In the genomic region with DNA sequence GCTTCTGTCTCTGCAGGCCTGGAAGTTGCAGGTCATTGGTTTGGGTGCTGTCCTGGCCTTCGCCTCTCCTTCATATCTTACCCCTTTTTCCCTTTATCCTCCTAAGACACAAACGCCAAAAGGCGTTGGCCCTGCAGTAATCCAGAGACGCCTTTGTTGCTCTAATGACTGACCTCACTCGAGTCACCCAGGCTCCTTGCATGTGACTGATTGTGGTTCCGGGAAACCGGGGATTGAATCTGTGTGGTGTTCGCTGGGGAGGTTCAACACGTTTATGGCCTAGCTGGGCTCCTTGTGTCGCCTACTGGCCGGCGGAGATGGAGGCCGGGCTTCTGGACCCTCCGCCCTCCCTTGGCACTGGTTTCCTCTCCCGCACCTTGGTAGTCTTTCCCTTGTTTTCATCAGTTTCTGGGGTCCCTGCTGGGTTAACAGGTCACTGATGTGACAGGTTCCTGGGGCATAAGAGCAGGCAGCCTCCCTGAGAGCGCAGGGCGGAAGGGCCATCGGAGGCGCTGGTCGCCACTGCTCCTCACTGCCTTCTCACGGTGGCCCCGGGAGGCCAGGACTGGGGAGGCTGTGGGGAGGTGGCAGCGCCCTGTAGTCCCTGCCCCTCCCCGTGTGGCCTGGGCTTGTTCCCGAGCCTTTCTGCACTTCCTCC, we compare ENCODE assay signal across 29 cellular contexts. TPM values are rescaled to one million over a fixed set of nuclear protein-coding genes. Genes with fewer than 3 reads are reported as not detected.
DNase-seq lines count a peak whose midpoint lies in the region; ATAC-seq and TF ChIP-seq lines count a peak whose summit lies in the region.
"Had no signal": no experiment of that assay in that cellular context is flagged by ENCODE, and none has a peak within 500 bp of the region (broad histone marks: within the 10 kb centered on the region; RNA-seq: fewer than 3 reads in every experiment).

No MANE protein-coding gene starts in this region.

- no peak for TF ChIP-seq EP300 in suprapubic skin (IDR thresholded peaks at IDR 0.05)

- dilution Hi-C loops in mammary epithelial cell (cut with HindIII; ENCODE audit: low sequenced_read_pairs), result no loop called here

- TF ChIP-seq CTCF in natural killer cell (IDR thresholded peaks at IDR 0.05) (no peak), suprapubic skin (IDR thresholded peaks at IDR 0.05) (no peak), mammary epithelial cell (conservative IDR thresholded peaks at IDR 0.05 in 1 of 2, IDR thresholded peaks at IDR 0.05 in 1 of 2; ENCODE audit: extremely low read depth in 1 of 2, insufficient read depth in 1 of 2, low read depth in 1 of 2, low read length in 2 of 2) (no peak)

- intact Hi-C loops in natural killer cell (cut with micrococcal nuclease), result no loop called here
- intact Hi-C loops in mammary epithelial cell (cut with micrococcal nuclease), result no loop called here

- no peak overlapping the region for H2AFZ ChIP-seq in mammary epithelial cell (ENCODE audit: low read depth, low read length)

- H4K20me1 ChIP-seq in mammary epithelial cell (ENCODE audit: insufficient read depth, low read length), result no peaks in the 10 kb centered on the region

- no peaks in the 10 kb centered on the region for H3K27me3 ChIP-seq in iPS-15b (ENCODE audit: control insufficient read depth, insufficient read depth, low read length)
- no peaks in the 10 kb centered on the region for H3K27me3 ChIP-seq in suprapubic skin
- no peaks in the 10 kb centered on the region for H3K27me3 ChIP-seq in mammary epithelial cell (ENCODE audit: insufficient read depth, low read length)
- H3K27me3 ChIP-seq: gastrocnemius medialis, stomach, tibial nerve had no signal

- no peak overlapping the region for H3K4me3 Mint-ChIP-seq in natural killer cell
- no peak overlapping the region for H3K4me3 Mint-ChIP-seq in natural killer cell treated with Interleukin-12 subunit alpha and Interleukin-12 subunit beta and Interleukin-15 and Interleukin-18, amount 100 ng/mL, for 72 hours
- H3K4me3 Mint-ChIP-seq: activated CD4-positive, alpha-beta T cell treated with anti-CD3 and anti-CD28 coated beads, Interleukin-2, amount 10 ng/mL, durations not matched to agents 24 days and 14 days; activated naive CD8-positive, alpha-beta T cell treated with anti-CD3 and anti-CD28 coated beads for 36 hours; CD4-positive, alpha-beta memory T cell; central memory CD8-positive, alpha-beta T cell; memory B cell had no signal

- no peak for TF ChIP-seq POLR2A in suprapubic skin (IDR thresholded peaks at IDR 0.05)

- DNase-seq in natural killer cell, result no peak
- DNase-seq in natural killer cell treated with Interleukin-12 subunit alpha and Interleukin-12 subunit beta and Interleukin-15 and Interleukin-18, amount 100 ng/mL, for 72 hours (ENCODE audit: low spot score), result no peak
- no peak for DNase-seq in suprapubic skin (ENCODE audit: low spot score in 2 of 2)
- no peak for DNase-seq in pons (ENCODE audit: low spot score)
- no peak for DNase-seq in activated gamma-delta T cell treated with Interleukin-2 at 50 U/mL for 16 hours
- DNase-seq in mammary epithelial cell, result no peak
- DNase-seq: activated CD4-positive, alpha-beta T cell treated with anti-CD3 and anti-CD28 coated beads, Interleukin-2, amount 10 ng/mL, durations not matched to agents 24 days and 14 days; activated CD8-positive, alpha-beta memory T cell treated with anti-CD3 and anti-CD28 coated beads for 24 hours; activated naive CD8-positive, alpha-beta T cell treated with anti-CD3 and anti-CD28 coated beads for 36 hours; activated T-cell treated with anti-CD3 and anti-CD28 coated beads for 4 hours; aorta; CD4-positive, alpha-beta memory T cell; dermis blood vessel endothelial cell; gastrocnemius medialis; left colon; NCI-H1436; NCI-H226; NCI-H526 treated with DMSO at 0.1 percent for 48 hours; SHP77 treated with DMSO at 0.1 percent for 48 hours; stomach; SW 1271; T-helper 9 cell had no signal

- H3K36me3 Mint-ChIP-seq in natural killer cell, result no peaks in the 10 kb centered on the region
- H3K36me3 Mint-ChIP-seq in natural killer cell treated with Interleukin-12 subunit alpha and Interleukin-12 subunit beta and Interleukin-15 and Interleukin-18, amount 100 ng/mL, for 72 hours, result peaks cover 5% of the 10 kb centered on the region

- H3K9ac ChIP-seq in iPS-15b (ENCODE audit: low read depth, low read length), result peak overlapping the region; percentile 1
- no peak overlapping the region for H3K9ac ChIP-seq in mammary epithelial cell (ENCODE audit: insufficient read depth, low read length)

- no peaks in the 10 kb centered on the region for H3K79me2 ChIP-seq in mammary epithelial cell (ENCODE audit: insufficient read depth, low read length)

- no peaks in the 10 kb centered on the region for H3K9me3 Mint-ChIP-seq in natural killer cell
- no peaks in the 10 kb centered on the region for H3K9me3 Mint-ChIP-seq in natural killer cell treated with Interleukin-12 subunit alpha and Interleukin-12 subunit beta and Interleukin-15 and Interleukin-18, amount 100 ng/mL, for 72 hours
- H3K9me3 Mint-ChIP-seq: activated CD4-positive, alpha-beta T cell treated with anti-CD3 and anti-CD28 coated beads, Interleukin-2, amount 10 ng/mL, durations not matched to agents 24 days and 14 days; activated naive CD8-positive, alpha-beta T cell treated with anti-CD3 and anti-CD28 coated beads for 36 hours; CD4-positive, alpha-beta memory T cell; central memory CD8-positive, alpha-beta T cell; memory B cell had no signal

- in situ Hi-C loops in mammary epithelial cell (cut with MboI; ENCODE audit: low sequenced_read_pairs in 2 of 2), result no loop called here

- H3K4me1 ChIP-seq in iPS-15b (ENCODE audit: control insufficient read depth, insufficient read depth, low read length) (no peaks in the 10 kb centered on the region), suprapubic skin (peaks cover 20% of the 10 kb centered on the region), mammary epithelial cell (ENCODE audit: insufficient read depth, low read length) (peaks cover 17% of the 10 kb centered on the region)

- H3K36me3 ChIP-seq in iPS-15b (ENCODE audit: control insufficient read depth, insufficient read depth, low read length) (peaks cover 66% of the 10 kb centered on the region), suprapubic skin (peaks cover 61% of the 10 kb centered on the region), mammary epithelial cell (ENCODE audit: insufficient read depth, low read length) (peaks cover 2% of the 10 kb centered on the region)

- no peaks in the 10 kb centered on the region for H3K9me3 ChIP-seq in iPS-15b (ENCODE audit: control insufficient read depth, insufficient read depth, low read length)
- H3K9me3 ChIP-seq in suprapubic skin, result no peaks in the 10 kb centered on the region
- H3K9me3 ChIP-seq in mammary epithelial cell (replicated peaks; ENCODE audit: insufficient read depth, low read length), result no peaks in the 10 kb centered on the region
- H3K9me3 ChIP-seq: gastrocnemius medialis, stomach, tibial nerve had no signal

- CTCF ChIA-PET in mammary epithelial cell (lab: Charles Lee; ENCODE audit: low non-redundant PET), result no interaction called here

- no peak for ATAC-seq in natural killer cell
- ATAC-seq in natural killer cell treated with Interleukin-12 subunit alpha and Interleukin-12 subunit beta and Interleukin-15 and Interleukin-18, amount 100 ng/mL, for 72 hours, result no peak
- ATAC-seq: gastrocnemius medialis, left colon, Panc1, sciatic nerve had no signal

- H3K4me1 Mint-ChIP-seq in natural killer cell, result peaks cover 35 to 36% of the 10 kb centered on the region in 2 donors
- peaks cover 30 to 37% of the 10 kb centered on the region in 2 donors for H3K4me1 Mint-ChIP-seq in natural killer cell treated with Interleukin-12 subunit alpha and Interleukin-12 subunit beta and Interleukin-15 and Interleukin-18, amount 100 ng/mL, for 72 hours (ENCODE audit: low read depth in 2 of 2)
- H3K4me1 Mint-ChIP-seq: central memory CD8-positive, alpha-beta T cell had no signal

- H3K27ac Mint-ChIP-seq in natural killer cell, result peak overlapping the region; percentile 14 to 93
- no peak overlapping the region for H3K27ac Mint-ChIP-seq in natural killer cell treated with Interleukin-12 subunit alpha and Interleukin-12 subunit beta and Interleukin-15 and Interleukin-18, amount 100 ng/mL, for 72 hours
- H3K27ac Mint-ChIP-seq: activated CD4-positive, alpha-beta T cell treated with anti-CD3 and anti-CD28 coated beads, Interleukin-2, amount 10 ng/mL, durations not matched to agents 24 days and 14 days; activated naive CD8-positive, alpha-beta T cell treated with anti-CD3 and anti-CD28 coated beads for 36 hours; memory B cell had no signal

- WGBS in suprapubic skin, result 84% methylated on average over 17 of the region's 25 CpGs
- WGBS in mammary epithelial cell (ENCODE audit: low coverage, missing lambda C conversion rate), result 95% methylated on average over 20 of the region's 25 CpGs

- H3K27ac ChIP-seq in angular gyrus (ENCODE audit: low read depth, low read length) (peak overlapping the region; percentile 24), suprapubic skin (peak overlapping the region; percentile 11), mammary epithelial cell (ENCODE audit: insufficient read depth, low read depth, low read length) (no peak overlapping the region)
- H3K27ac ChIP-seq: gastrocnemius medialis, stomach, tibial nerve had no signal

- no TSS peak for BruUV-seq in mammary epithelial cell (replicated peaks; lab: Mats Ljungman, UMichigan)

- no peak overlapping the region for H3K4me3 ChIP-seq in iPS-15b (ENCODE audit: low read depth, low read length)
- no peak overlapping the region for H3K4me3 ChIP-seq in suprapubic skin
- H3K4me3 ChIP-seq in mammary epithelial cell (replicated peaks in 1 of 3; ENCODE audit: insufficient read depth in 1 of 3, low read depth in 2 of 3, low read length in 3 of 3), result no peak overlapping the region
- H3K4me3 ChIP-seq: gastrocnemius medialis, stomach, tibial nerve had no signal

- no peak overlapping the region for H3K4me2 ChIP-seq in mammary epithelial cell (ENCODE audit: insufficient read depth, low read depth, low read length)

- no peaks in the 10 kb centered on the region for H3K27me3 Mint-ChIP-seq in natural killer cell (ENCODE audit: low read depth in 2 of 2)
- no peaks in the 10 kb centered on the region for H3K27me3 Mint-ChIP-seq in natural killer cell treated with Interleukin-12 subunit alpha and Interleukin-12 subunit beta and Interleukin-15 and Interleukin-18, amount 100 ng/mL, for 72 hours
- H3K27me3 Mint-ChIP-seq: activated CD4-positive, alpha-beta T cell treated with anti-CD3 and anti-CD28 coated beads, Interleukin-2, amount 10 ng/mL, durations not matched to agents 24 days and 14 days; activated naive CD8-positive, alpha-beta T cell treated with anti-CD3 and anti-CD28 coated beads for 36 hours; CD4-positive, alpha-beta memory T cell; central memory CD8-positive, alpha-beta T cell; memory B cell had no signal

RNA-seq across cellular contexts. Expression of a gene that starts 18.3 kb away (rescaled TPM):
- 10 to 100 TPM; 60.8 to 67.9 (median 66.6) TPM for total RNA-seq in natural killer cell
- 10 to 100 TPM; 89.1 to 89.5 TPM for total RNA-seq in natural killer cell treated with Interleukin-12 subunit alpha and Interleukin-12 subunit beta and Interleukin-15 and Interleukin-18, amount 100 ng/mL, for 72 hours
- total RNA-seq in suprapubic skin, result 100 to 1,000 TPM in 2 of 4 donors, 10 to 100 TPM in 2; 66.8 to 154 (median 97.5) TPM
- 10 to 100 TPM; 34.3 to 73.6 TPM for total RNA-seq in mammary epithelial cell
- polyA plus RNA-seq in mammary epithelial cell, result 61.1 TPM
- polyA minus RNA-seq in mammary epithelial cell, result 11.9 TPM

RNA-seq across cellular contexts. Expression of a gene that starts 35.9 kb away (rescaled TPM):
- 1 to 10 TPM; 5.1 to 7.5 (median 7.1) TPM for total RNA-seq in natural killer cell
- 10 to 100 TPM in 1 of 2 donors, 1 to 10 TPM in 1; 5.2 to 15.6 TPM for total RNA-seq in natural killer cell treated with Interleukin-12 subunit alpha and Interleukin-12 subunit beta and Interleukin-15 and Interleukin-18, amount 100 ng/mL, for 72 hours
- 10 to 100 TPM; 27.8 to 40.3 (median 34.0) TPM for total RNA-seq in suprapubic skin
- total RNA-seq in mammary epithelial cell, result 10 to 100 TPM in 1 of 2 donors, 1 to 10 TPM in 1; 4.2 to 19.5 TPM
- 8.0 TPM for polyA plus RNA-seq in mammary epithelial cell
- not detected for polyA minus RNA-seq in mammary epithelial cell

RNA-seq across cellular contexts. Expression of a gene that starts 42.0 kb away (rescaled TPM):
- total RNA-seq in natural killer cell (100 to 1,000 TPM; 166 to 207 (median 170) TPM), suprapubic skin (10 to 100 TPM; 41.5 to 75.4 (median 49.2) TPM), mammary epithelial cell (100 to 1,000 TPM in 1 of 2 donors, 10 to 100 TPM in 1; 32.8 to 163 TPM)
- 100 to 1,000 TPM; 233 to 282 TPM for total RNA-seq in natural killer cell treated with Interleukin-12 subunit alpha and Interleukin-12 subunit beta and Interleukin-15 and Interleukin-18, amount 100 ng/mL, for 72 hours
- polyA plus RNA-seq in mammary epithelial cell, result 56.3 TPM
- polyA minus RNA-seq in mammary epithelial cell, result 238 TPM

Comparison
In these comparisons a context has a peak if more than half of its experiments do, and no peak if none do; other contexts are left out.
1. H3K27ac Mint-ChIP-seq: peak in natural killer cell (2 of 2); none in natural killer cell treated with Interleukin-12 subunit alpha and Interleukin-12 subunit beta and Interleukin-15 and Interleukin-18, amount 100 ng/mL, for 72 hours (0 of 2).